ENCODE assay signal across 1 cellular context in the genomic region with DNA sequence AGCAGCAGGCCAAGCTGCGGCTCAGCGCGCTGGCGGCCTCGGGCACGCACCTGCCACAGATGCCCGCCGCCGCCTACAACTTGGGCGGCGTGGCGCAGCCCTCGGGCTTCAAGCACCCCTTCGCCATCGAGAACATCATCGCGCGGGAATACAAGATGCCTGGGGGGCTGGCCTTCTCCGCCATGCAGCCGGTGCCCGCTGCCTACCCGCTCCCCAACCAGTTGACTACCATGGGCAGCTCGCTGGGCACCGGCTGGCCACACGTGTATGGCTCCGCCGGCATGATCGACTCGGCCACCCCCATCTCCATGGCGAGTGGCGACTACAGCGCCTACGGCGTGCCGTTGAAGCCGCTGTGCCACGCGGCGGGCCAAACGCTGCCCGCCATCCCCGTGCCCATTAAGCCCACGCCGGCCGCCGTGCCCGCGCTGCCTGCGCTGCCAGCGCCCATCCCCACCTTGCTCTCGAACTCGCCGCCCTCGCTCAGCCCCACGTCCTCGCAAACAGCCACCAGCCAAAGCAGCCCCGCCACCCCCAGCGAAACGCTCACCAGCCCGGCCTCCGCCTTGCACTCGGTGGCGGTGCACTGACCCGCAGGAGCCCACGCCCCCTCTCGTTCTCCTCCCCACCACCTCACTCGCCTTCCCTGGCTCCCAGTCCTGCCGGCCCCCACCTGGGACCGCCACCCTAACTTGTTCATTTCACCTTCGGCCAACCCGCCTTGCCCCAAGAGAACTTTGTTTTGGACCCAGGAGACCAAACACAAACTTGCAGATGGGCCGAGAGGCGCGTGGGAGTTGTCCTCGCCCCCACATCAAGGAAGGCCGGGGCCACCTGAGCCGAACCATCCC.
TF ChIP-seq lines count a peak whose summit lies in the region.

No MANE protein-coding gene starts in this region.

TF ChIP-seq in GM12878, 131 proteins besides CTCF, POLR2A, EP300 and RAD21 (continued from another document):
- TF ChIP-seq, protein P1, sequence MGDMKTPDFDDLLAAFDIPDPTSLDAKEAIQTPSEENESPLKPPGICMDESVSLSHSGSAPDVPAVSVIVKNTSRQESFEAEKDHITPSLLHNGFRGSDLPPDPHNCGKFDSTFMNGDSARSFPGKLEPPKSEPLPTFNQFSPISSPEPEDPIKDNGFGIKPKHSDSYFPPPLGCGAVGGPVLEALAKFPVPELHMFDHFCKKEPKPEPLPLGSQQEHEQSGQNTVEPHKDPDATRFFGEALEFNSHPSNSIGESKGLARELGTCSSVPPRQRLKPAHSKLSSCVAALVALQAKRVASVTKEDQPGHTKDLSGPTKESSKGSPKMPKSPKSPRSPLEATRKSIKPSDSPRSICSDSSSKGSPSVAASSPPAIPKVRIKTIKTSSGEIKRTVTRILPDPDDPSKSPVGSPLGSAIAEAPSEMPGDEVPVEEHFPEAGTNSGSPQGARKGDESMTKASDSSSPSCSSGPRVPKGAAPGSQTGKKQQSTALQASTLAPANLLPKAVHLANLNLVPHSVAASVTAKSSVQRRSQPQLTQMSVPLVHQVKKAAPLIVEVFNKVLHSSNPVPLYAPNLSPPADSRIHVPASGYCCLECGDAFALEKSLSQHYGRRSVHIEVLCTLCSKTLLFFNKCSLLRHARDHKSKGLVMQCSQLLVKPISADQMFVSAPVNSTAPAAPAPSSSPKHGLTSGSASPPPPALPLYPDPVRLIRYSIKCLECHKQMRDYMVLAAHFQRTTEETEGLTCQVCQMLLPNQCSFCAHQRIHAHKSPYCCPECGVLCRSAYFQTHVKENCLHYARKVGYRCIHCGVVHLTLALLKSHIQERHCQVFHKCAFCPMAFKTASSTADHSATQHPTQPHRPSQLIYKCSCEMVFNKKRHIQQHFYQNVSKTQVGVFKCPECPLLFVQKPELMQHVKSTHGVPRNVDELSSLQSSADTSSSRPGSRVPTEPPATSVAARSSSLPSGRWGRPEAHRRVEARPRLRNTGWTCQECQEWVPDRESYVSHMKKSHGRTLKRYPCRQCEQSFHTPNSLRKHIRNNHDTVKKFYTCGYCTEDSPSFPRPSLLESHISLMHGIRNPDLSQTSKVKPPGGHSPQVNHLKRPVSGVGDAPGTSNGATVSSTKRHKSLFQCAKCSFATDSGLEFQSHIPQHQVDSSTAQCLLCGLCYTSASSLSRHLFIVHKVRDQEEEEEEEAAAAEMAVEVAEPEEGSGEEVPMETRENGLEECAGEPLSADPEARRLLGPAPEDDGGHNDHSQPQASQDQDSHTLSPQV (IDR thresholded peaks at IDR 0.05) = no peak
- TF ChIP-seq, protein P2, sequence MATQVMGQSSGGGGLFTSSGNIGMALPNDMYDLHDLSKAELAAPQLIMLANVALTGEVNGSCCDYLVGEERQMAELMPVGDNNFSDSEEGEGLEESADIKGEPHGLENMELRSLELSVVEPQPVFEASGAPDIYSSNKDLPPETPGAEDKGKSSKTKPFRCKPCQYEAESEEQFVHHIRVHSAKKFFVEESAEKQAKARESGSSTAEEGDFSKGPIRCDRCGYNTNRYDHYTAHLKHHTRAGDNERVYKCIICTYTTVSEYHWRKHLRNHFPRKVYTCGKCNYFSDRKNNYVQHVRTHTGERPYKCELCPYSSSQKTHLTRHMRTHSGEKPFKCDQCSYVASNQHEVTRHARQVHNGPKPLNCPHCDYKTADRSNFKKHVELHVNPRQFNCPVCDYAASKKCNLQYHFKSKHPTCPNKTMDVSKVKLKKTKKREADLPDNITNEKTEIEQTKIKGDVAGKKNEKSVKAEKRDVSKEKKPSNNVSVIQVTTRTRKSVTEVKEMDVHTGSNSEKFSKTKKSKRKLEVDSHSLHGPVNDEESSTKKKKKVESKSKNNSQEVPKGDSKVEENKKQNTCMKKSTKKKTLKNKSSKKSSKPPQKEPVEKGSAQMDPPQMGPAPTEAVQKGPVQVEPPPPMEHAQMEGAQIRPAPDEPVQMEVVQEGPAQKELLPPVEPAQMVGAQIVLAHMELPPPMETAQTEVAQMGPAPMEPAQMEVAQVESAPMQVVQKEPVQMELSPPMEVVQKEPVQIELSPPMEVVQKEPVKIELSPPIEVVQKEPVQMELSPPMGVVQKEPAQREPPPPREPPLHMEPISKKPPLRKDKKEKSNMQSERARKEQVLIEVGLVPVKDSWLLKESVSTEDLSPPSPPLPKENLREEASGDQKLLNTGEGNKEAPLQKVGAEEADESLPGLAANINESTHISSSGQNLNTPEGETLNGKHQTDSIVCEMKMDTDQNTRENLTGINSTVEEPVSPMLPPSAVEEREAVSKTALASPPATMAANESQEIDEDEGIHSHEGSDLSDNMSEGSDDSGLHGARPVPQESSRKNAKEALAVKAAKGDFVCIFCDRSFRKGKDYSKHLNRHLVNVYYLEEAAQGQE (IDR thresholded peaks at IDR 0.05; ENCODE audit: low read depth, low read length) = no peak
- TF ChIP-seq BCL11A (IDR thresholded peaks at IDR 0.05; ENCODE audit: low read depth, low read length) = no peak
- TF ChIP-seq, protein P3, sequence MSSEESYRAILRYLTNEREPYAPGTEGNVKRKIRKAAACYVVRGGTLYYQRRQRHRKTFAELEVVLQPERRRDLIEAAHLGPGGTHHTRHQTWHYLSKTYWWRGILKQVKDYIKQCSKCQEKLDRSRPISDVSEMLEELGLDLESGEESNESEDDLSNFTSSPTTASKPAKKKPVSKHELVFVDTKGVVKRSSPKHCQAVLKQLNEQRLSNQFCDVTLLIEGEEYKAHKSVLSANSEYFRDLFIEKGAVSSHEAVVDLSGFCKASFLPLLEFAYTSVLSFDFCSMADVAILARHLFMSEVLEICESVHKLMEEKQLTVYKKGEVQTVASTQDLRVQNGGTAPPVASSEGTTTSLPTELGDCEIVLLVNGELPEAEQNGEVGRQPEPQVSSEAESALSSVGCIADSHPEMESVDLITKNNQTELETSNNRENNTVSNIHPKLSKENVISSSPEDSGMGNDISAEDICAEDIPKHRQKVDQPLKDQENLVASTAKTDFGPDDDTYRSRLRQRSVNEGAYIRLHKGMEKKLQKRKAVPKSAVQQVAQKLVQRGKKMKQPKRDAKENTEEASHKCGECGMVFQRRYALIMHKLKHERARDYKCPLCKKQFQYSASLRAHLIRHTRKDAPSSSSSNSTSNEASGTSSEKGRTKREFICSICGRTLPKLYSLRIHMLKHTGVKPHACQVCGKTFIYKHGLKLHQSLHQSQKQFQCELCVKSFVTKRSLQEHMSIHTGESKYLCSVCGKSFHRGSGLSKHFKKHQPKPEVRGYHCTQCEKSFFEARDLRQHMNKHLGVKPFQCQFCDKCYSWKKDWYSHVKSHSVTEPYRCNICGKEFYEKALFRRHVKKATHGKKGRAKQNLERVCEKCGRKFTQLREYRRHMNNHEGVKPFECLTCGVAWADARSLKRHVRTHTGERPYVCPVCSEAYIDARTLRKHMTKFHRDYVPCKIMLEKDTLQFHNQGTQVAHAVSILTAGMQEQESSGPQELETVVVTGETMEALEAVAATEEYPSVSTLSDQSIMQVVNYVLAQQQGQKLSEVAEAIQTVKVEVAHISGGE (CRISPR knock-in tag; IDR thresholded peaks at IDR 0.05) = no peak
- TF ChIP-seq ZNF622 (IDR thresholded peaks at IDR 0.05) = no peak
- TF ChIP-seq PAX5 (IDR thresholded peaks at IDR 0.05; ENCODE audit: borderline replicate concordance, low read depth, low read length) = no peak
- no peak for TF ChIP-seq TAF1 (IDR thresholded peaks at IDR 0.05; ENCODE audit: borderline replicate concordance, low read depth, low read length)
